1 cellular context compared by ENCODE assay signal in the genomic region with DNA sequence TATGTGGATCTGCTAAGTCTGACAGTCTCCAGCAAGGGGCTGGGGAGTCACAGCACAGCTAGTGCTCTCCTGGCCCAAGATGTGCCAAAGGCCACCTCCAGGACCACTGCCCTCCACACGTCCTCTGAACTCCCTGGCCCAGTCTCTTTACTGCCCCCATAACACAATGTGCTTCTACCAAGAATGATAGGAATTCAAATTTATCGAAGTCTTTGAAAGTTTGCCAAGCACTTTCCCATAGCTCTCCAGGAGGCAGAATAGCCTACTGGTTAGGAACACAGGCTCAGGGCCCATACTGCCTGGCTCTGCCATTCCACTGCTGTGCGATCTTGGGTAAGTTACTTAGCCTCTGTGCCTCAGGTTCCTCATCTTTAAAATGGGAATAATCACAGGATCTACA.
TF ChIP-seq lines count a peak whose summit lies in the region.

No MANE protein-coding gene starts in this region.

TF ChIP-seq in SK-N-SH, 30 proteins besides CTCF, POLR2A, EP300 and RAD21 (continued from another document):
- no peak for TF ChIP-seq CHD2 (IDR thresholded peaks at IDR 0.05; ENCODE audit: low read length, partially characterized antibody)
